Comparison of ENCODE assay signal across 8 cellular contexts in genomic region chr5:102296229-102296817, GRCh38. TPM values are rescaled to one million over a fixed set of nuclear protein-coding genes. Genes with fewer than 3 reads are reported as not detected.
A peak's percentile ranks its signal among the peaks of the same experiment; 100 is the strongest.
DNase-seq lines count a peak whose midpoint lies in the region; ATAC-seq and TF ChIP-seq lines count a peak whose summit lies in the region.

SLCO4C1 (minus strand) TSS chr5:102296284; CDS start chr5:102296262, 22 bp downstream.

- no peak within 1 kb of the TSS for H3K27ac ChIP-seq in effector memory CD4-positive, alpha-beta T cell (ENCODE audit: insufficient read depth, low read length, poor library complexity, severe bottlenecking)

- DNase-seq in NCI-H524 (lab: John Stamatoyannopoulos, UW) (peak; percentile 82 to 89), NCI-H524 treated with DMSO at 0.1 percent for 48 hours (lab: John Stamatoyannopoulos, UW) (no peak), NCI-H2227 treated with DMSO at 0.1 percent for 48 hours (lab: John Stamatoyannopoulos, UW) (peak; percentile 55), mesenteric fat pad (ENCODE audit: low spot score) (peak; percentile 90)
- peak; percentile 82 for DNase-seq in activated CD8-positive, alpha-beta T cell treated with anti-CD3 and anti-CD28 coated beads for 36 hours
- DNase-seq in effector memory CD4-positive, alpha-beta T cell, result peak; percentile 50 to 59 (median 57)
- peak; percentile 34 to 62 (median 62) for DNase-seq in stimulated activated CD4-positive, alpha-beta T cell treated with anti-CD3 and anti-CD28 coated beads, TNF-alpha, amount 100 ng/mL, for 48 hours (ENCODE audit: low read depth in 3 of 3)

- POLR2A ChIA-PET in activated CD8-positive, alpha-beta T cell treated with anti-CD3 and anti-CD28 coated beads for 36 hours (lab: Charles Lee), result no interaction called here

- H3K27me3 Mint-ChIP-seq in activated CD8-positive, alpha-beta T cell treated with anti-CD3 and anti-CD28 coated beads for 36 hours, result peaks cover 11% of the 10 kb centered on the region

- H3K4me3 ChIP-seq in effector memory CD4-positive, alpha-beta T cell (ENCODE audit: insufficient read depth, low read depth, low read length, poor library complexity, severe bottlenecking), result peak within 1 kb of the TSS; percentile 63

- ATAC-seq in HG03097 (IDR thresholded peaks at IDR 0.05; ENCODE audit: low FRiP score, unreplicated experiment), result peak; percentile 99
- ATAC-seq in activated CD8-positive, alpha-beta T cell treated with anti-CD3 and anti-CD28 coated beads for 36 hours, result peak; percentile 93

- no peaks in the 10 kb centered on the region for H3K36me3 Mint-ChIP-seq in activated CD8-positive, alpha-beta T cell treated with anti-CD3 and anti-CD28 coated beads for 36 hours (ENCODE audit: low read depth)

- intact Hi-C loops in activated CD8-positive, alpha-beta T cell treated with anti-CD3 and anti-CD28 coated beads for 36 hours (cut with micrococcal nuclease), result no loop called here

- H3K27me3 ChIP-seq in effector memory CD4-positive, alpha-beta T cell (replicated peaks; ENCODE audit: control insufficient read depth, insufficient read depth, low read length, poor library complexity, severe bottlenecking), result no peaks in the 10 kb centered on the region

- peak within 1 kb of the TSS; percentile 71 for H3K4me3 Mint-ChIP-seq in activated CD8-positive, alpha-beta T cell treated with anti-CD3 and anti-CD28 coated beads for 36 hours

- H3K36me3 ChIP-seq in effector memory CD4-positive, alpha-beta T cell (ENCODE audit: control insufficient read depth, insufficient read depth, low read length), result no peaks in the 10 kb centered on the region

- H3K9me3 ChIP-seq in effector memory CD4-positive, alpha-beta T cell (ENCODE audit: control insufficient read depth, low read length), result no peaks in the 10 kb centered on the region

- peak within 1 kb of the TSS; percentile 35 for H3K27ac Mint-ChIP-seq in activated CD8-positive, alpha-beta T cell treated with anti-CD3 and anti-CD28 coated beads for 36 hours

- peak; percentile 39 for TF ChIP-seq CTCF in activated CD8-positive, alpha-beta T cell treated with anti-CD3 and anti-CD28 coated beads for 36 hours (IDR thresholded peaks at IDR 0.05)

- H3K9me3 Mint-ChIP-seq in activated CD8-positive, alpha-beta T cell treated with anti-CD3 and anti-CD28 coated beads for 36 hours, result no peaks in the 10 kb centered on the region

- peaks cover 6% of the 10 kb centered on the region for H3K4me1 ChIP-seq in effector memory CD4-positive, alpha-beta T cell (ENCODE audit: control insufficient read depth, insufficient read depth, low read length, poor library complexity, severe bottlenecking)

- CTCF ChIA-PET in activated CD8-positive, alpha-beta T cell treated with anti-CD3 and anti-CD28 coated beads for 36 hours (lab: Charles Lee), result interaction anchor here (0.7 to 2.7 kb wide), 9 partner anchors 11 to 844 kb away, joined by 3 to 11 read pairs (median 4); no protein-coding TSS in a partner anchor

- peaks cover 20% of the 10 kb centered on the region for H3K4me1 Mint-ChIP-seq in activated CD8-positive, alpha-beta T cell treated with anti-CD3 and anti-CD28 coated beads for 36 hours (ENCODE audit: low read depth)

RNA-seq across cellular contexts. Expression of gene SLCO4C1, which starts in this region (rescaled TPM):
- under 1 TPM; 0.38 to 0.45 TPM for total RNA-seq in activated CD8-positive, alpha-beta T cell treated with anti-CD3 and anti-CD28 coated beads for 36 hours
- total RNA-seq in mesenteric fat pad, result 0.58 TPM

Comparison
In these comparisons a context has a peak if more than half of its experiments do, and no peak if none do; other contexts are left out.
1. Peak in DNase-seq and ATAC-seq in activated CD8-positive, alpha-beta T cell treated with anti-CD3 and anti-CD28 coated beads for 36 hours; RNA of the gene not detected or under 1 TPM.
2. Peak in DNase-seq in mesenteric fat pad; RNA of the gene not detected or under 1 TPM.